29 cellular contexts compared by ENCODE assay signal in genomic region chr3:82761858-82762257, GRCh38.
"Had no signal": no experiment of that assay in that cellular context is flagged by ENCODE, and none has a peak within 500 bp of the region (broad histone marks: within the 10 kb centered on the region; RNA-seq: fewer than 3 reads in every experiment).

No MANE protein-coding gene starts in this region.

- H3K4me3 ChIP-seq: colonic mucosa, coronary artery, dorsolateral prefrontal cortex, esophagus muscularis mucosa, esophagus squamous epithelium, gastrocnemius medialis, gastroesophageal sphincter, heart left ventricle, heart right ventricle, hepatocyte had no signal

- FAIRE-seq: endometrium, endothelial cell of umbilical vein, frontal cortex had no signal

- H3K9me3 ChIP-seq: colonic mucosa, esophagus muscularis mucosa, esophagus squamous epithelium, gastrocnemius medialis, gastroesophageal sphincter, heart left ventricle had no signal

- H3K4me1 ChIP-seq: colonic mucosa, esophagus muscularis mucosa, esophagus squamous epithelium, foreskin keratinocyte, gastrocnemius medialis, gastroesophageal sphincter, heart left ventricle, heart right ventricle had no signal

- H3K27ac ChIP-seq: colonic mucosa, coronary artery, dorsolateral prefrontal cortex, epithelial cell of prostate, esophagus muscularis mucosa, esophagus squamous epithelium, foreskin keratinocyte, gastrocnemius medialis, gastroesophageal sphincter, heart left ventricle, heart right ventricle, hepatocyte had no signal

- H3K36me3 ChIP-seq: colonic mucosa, esophagus muscularis mucosa, esophagus squamous epithelium, gastrocnemius medialis, gastroesophageal sphincter, heart left ventricle, heart right ventricle had no signal

- ATAC-seq: effector memory CD8-positive, alpha-beta T cell; esophagus mucosa; foreskin keratinocyte; gastrocnemius medialis; gastroesophageal sphincter; heart left ventricle; heart right ventricle had no signal

- H3K27ac Mint-ChIP-seq: dendritic cell treated with granulocyte-macrophage colony-stimulating factor and Interleukin-4, amounts not matched to agents 40 ng/mL and 50 ng/mL, for 4 days; effector memory CD8-positive, alpha-beta T cell; endodermal cell had no signal

- DNase-seq: colonic mucosa; cortex of kidney; dermis blood vessel endothelial cell; dorsolateral prefrontal cortex; effector CD4-positive, alpha-beta T cell; effector CD8-positive, alpha-beta T cell; effector memory CD4-positive, alpha-beta T cell; effector memory CD8-positive, alpha-beta T cell; endodermal cell; erythroblast; esophagus squamous epithelium; foreskin fibroblast; foreskin keratinocyte; foreskin melanocyte; gastrocnemius medialis; glutamatergic neuron; head of caudate nucleus; heart left ventricle; heart right ventricle had no signal

- H3K27me3 Mint-ChIP-seq: dendritic cell treated with granulocyte-macrophage colony-stimulating factor and Interleukin-4, amounts not matched to agents 40 ng/mL and 50 ng/mL, for 4 days; effector memory CD8-positive, alpha-beta T cell had no signal

- H3K4me3 Mint-ChIP-seq: dendritic cell treated with granulocyte-macrophage colony-stimulating factor and Interleukin-4, amounts not matched to agents 40 ng/mL and 50 ng/mL, for 4 days; effector memory CD8-positive, alpha-beta T cell; endodermal cell had no signal

- H3K27me3 ChIP-seq: colonic mucosa, dorsolateral prefrontal cortex, esophagus muscularis mucosa, esophagus squamous epithelium, foreskin keratinocyte, gastrocnemius medialis, gastroesophageal sphincter, heart left ventricle, heart right ventricle, hepatocyte had no signal

- H3K9me3 Mint-ChIP-seq: endodermal cell had no signal
